27 cellular contexts compared by ENCODE assay signal in the genomic region with DNA sequence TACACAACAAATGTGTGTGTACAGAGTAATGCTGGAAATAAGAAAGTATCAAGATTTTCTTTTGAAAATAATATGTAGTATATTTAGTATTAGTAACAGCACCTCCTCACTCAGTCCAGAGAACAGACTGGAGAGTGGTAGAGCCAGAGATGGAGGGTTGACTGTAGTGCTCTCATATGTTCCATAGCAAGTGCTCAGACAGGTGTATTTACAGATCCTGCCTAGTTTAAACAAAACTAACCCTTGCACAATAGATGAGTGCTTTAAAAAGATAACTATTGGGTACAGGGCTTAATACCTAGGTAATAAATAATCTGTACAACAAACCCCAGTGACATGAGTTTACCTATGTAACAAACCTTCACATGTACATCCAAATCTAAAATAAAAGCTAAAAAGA.
DNase-seq lines count a peak whose midpoint lies in the region; ATAC-seq and TF ChIP-seq lines count a peak whose summit lies in the region.
"Had no signal": no experiment of that assay in that cellular context is flagged by ENCODE, and none has a peak within 500 bp of the region (broad histone marks: within the 10 kb centered on the region; RNA-seq: fewer than 3 reads in every experiment).

No MANE protein-coding gene starts in this region.

- DNase-seq in DMS53 (lab: John Stamatoyannopoulos, UW), result peak; percentile 89
- peak; percentile 85 for DNase-seq in NCI-H1417 treated with DMSO at 0.1 percent for 48 hours (lab: John Stamatoyannopoulos, UW)
- peak; percentile 77 for DNase-seq in NCI-H510A treated with DMSO at 0.1 percent for 48 hours (lab: John Stamatoyannopoulos, UW)
- no peak for DNase-seq in left lung
- DNase-seq in NCI-H1694 (lab: John Stamatoyannopoulos, UW), result no peak
- no peak for DNase-seq in NCI-H524 (lab: John Stamatoyannopoulos, UW)
- no peak for DNase-seq in Karpas-422
- DNase-seq: activated CD4-positive, alpha-beta T cell treated with anti-CD3 and anti-CD28 coated beads for 48 hours; activated naive CD4-positive, alpha-beta T cell treated with anti-CD3 and anti-CD28 coated beads, Interleukin-2, amount 10 ng/mL, durations not matched to agents 7 days and 5 days; adrenal gland; CD8-positive, alpha-beta memory T cell; central memory CD4-positive, alpha-beta T cell; cortex of kidney; effector memory CD4-positive, alpha-beta T cell; GOT3; HFFc6; immature natural killer cell; mesendoderm; NCI-H524 treated with DMSO at 0.1 percent for 48 hours; ovary; Peyer's patch; SIG-M5; WERI-Rb-1 had no signal

- ATAC-seq in left lung (peak; percentile 99), GM18519 (IDR thresholded peaks at IDR 0.05; ENCODE audit: low FRiP score, unreplicated experiment) (no peak)
- ATAC-seq: activated T-helper 17 cell treated with anti-CD3 and anti-CD28 coated beads, Interleukin-2, amount 50 U/mL, for 72 hours; stimulated activated memory B cell treated with anti-CD40 and anti-IgM and Interleukin-4, amounts not matched to agents 10 μg/mL and 1 μg/mL and 100 μg/mL, for 72 hours had no signal

- H3K9ac ChIP-seq in Karpas-422 (ENCODE audit: low read length), result no peak overlapping the region

- intact Hi-C loops in left lung (cut with DNase I), result no loop called here

- H3K36me3 ChIP-seq in left lung (no peaks in the 10 kb centered on the region), Karpas-422 (ENCODE audit: insufficient read depth, low read length) (no peaks in the 10 kb centered on the region)
- H3K36me3 ChIP-seq: adrenal gland, ovary, Peyer's patch, WERI-Rb-1 had no signal

- no peak for TF ChIP-seq CTCF in left lung (IDR thresholded peaks at IDR 0.05)

- H3K4me1 ChIP-seq in left lung, result no peaks in the 10 kb centered on the region
- H3K4me1 ChIP-seq in Karpas-422 (ENCODE audit: low read length), result no peaks in the 10 kb centered on the region
- H3K4me1 ChIP-seq: adrenal gland had no signal

- no peaks in the 10 kb centered on the region for H3K9me3 ChIP-seq in left lung
- no peaks in the 10 kb centered on the region for H3K9me3 ChIP-seq in Karpas-422 (ENCODE audit: low read length)
- H3K9me3 ChIP-seq: adrenal gland, ovary, Peyer's patch had no signal

- no peak overlapping the region for H2AFZ ChIP-seq in Karpas-422 (ENCODE audit: low read length)

- H3K27ac ChIP-seq in left lung, result no peak overlapping the region
- no peak overlapping the region for H3K27ac ChIP-seq in Karpas-422 (ENCODE audit: low read length)
- H3K27ac ChIP-seq: adrenal gland, epithelial cell of prostate, ovary, Peyer's patch, WERI-Rb-1 had no signal

- no peak overlapping the region for H3K4me3 ChIP-seq in left lung
- no peak overlapping the region for H3K4me3 ChIP-seq in Karpas-422 (ENCODE audit: low read length)
- H3K4me3 ChIP-seq: adrenal gland, ovary, Peyer's patch had no signal

- H4K20me1 ChIP-seq in Karpas-422 (ENCODE audit: insufficient read depth, low read depth, low read length), result no peaks in the 10 kb centered on the region

- no peaks in the 10 kb centered on the region for H3K9me2 ChIP-seq in Karpas-422 (replicated peaks; ENCODE audit: insufficient read depth, low read length)

- H3K4me2 ChIP-seq in Karpas-422 (ENCODE audit: low read depth, low read length, poor library complexity, severe bottlenecking), result no peak overlapping the region

- no peaks in the 10 kb centered on the region for H3K79me2 ChIP-seq in Karpas-422 (ENCODE audit: low read length)

- H3K27me3 ChIP-seq in left lung, result no peaks in the 10 kb centered on the region
- no peaks in the 10 kb centered on the region for H3K27me3 ChIP-seq in Karpas-422 (ENCODE audit: low read length)
- H3K27me3 ChIP-seq: adrenal gland, ovary, Peyer's patch had no signal

Comparison
In these comparisons a context has a peak if more than half of its experiments do, and no peak if none do; other contexts are left out.
1. DNase-seq: peak in DMS53 (single experiment), NCI-H1417 treated with DMSO at 0.1 percent for 48 hours (single experiment) and NCI-H510A treated with DMSO at 0.1 percent for 48 hours (single experiment); none in left lung (0 of 2), NCI-H1694 (single experiment), NCI-H524 (0 of 2) and Karpas-422 (single experiment).